In the genomic region with DNA sequence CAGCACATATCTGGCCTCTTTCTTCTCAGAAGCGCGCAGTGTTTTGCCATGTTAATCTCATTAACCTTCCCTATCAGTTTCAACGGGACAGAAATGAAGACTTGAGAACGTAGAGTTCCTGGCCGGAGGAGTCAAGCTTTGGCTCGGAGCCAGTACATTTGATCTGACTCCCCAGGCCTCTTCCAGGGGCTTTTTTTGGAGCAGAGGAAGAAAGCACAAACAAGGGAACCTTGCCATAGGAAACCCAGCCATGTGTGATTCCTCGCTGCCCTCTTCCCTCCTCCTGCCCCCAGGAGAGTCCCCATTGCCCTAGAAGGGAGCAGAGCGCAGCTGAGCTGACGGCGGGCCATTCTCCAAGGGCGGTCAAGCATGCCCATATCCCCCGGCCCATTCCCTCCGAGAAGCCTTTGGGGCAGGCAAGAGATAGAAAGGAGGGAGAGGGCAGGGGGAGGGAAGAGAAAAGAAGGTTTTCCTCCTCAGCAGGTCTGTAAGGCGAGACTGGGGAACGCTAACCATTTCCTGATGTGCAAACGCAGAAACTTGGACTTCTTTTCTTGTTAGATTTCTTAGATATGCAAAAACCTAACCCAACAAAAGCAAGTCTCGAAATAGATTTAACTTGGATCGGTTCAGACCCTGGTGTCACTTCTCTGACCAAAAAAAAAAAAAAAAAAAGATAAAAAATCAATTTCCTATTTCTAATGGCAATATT, we compare ENCODE assay signal across 16 cellular contexts.
DNase-seq lines count a peak whose midpoint lies in the region; ATAC-seq and TF ChIP-seq lines count a peak whose summit lies in the region.
"Had no signal": no experiment of that assay in that cellular context is flagged by ENCODE, and none has a peak within 500 bp of the region (broad histone marks: within the 10 kb centered on the region; RNA-seq: fewer than 3 reads in every experiment).

No MANE protein-coding gene starts in this region.

- no peak overlapping the region for H3K4ac ChIP-seq in H9 (ENCODE audit: low read depth, low read length)

- H2AFZ ChIP-seq in H9 (ENCODE audit: low read length) = peak overlapping the region; percentile 84

- no peaks in the 10 kb centered on the region for H3K23me2 ChIP-seq in H9 (ENCODE audit: insufficient read length, low read depth, low read length, poor library complexity, severe bottlenecking)

- H3K27me3 Mint-ChIP-seq in H9 (ENCODE audit: low read depth) = peaks cover 15% of the 10 kb centered on the region
- peaks cover 3% of the 10 kb centered on the region for H3K27me3 Mint-ChIP-seq in activated naive CD4-positive, alpha-beta T cell treated with anti-CD3 and anti-CD28 coated beads, Interleukin-2, amount 10 ng/mL, durations not matched to agents 7 days and 5 days
- peaks cover 2 to 17% (median 6%) of the 10 kb centered on the region in 5 donors for H3K27me3 Mint-ChIP-seq in naive thymus-derived CD8-positive, alpha-beta T cell
- H3K27me3 Mint-ChIP-seq: CD4-positive, CD25-positive, alpha-beta regulatory T cell had no signal

- TF ChIP-seq CTCF in H9 (conservative IDR thresholded peaks at IDR 0.05) (no peak), mucosa of descending colon (IDR thresholded peaks at IDR 0.05) (no peak)

- no peaks in the 10 kb centered on the region for H3K36me3 ChIP-seq in mucosa of descending colon (ENCODE audit: low read depth)
- H3K36me3 ChIP-seq: ascending aorta had no signal

- no peak overlapping the region for H3K18ac ChIP-seq in H9 (ENCODE audit: insufficient read length, low read depth, low read length)

- no peak overlapping the region for H2BK12ac ChIP-seq in H9 (ENCODE audit: insufficient read length, low read depth, low read length)

- no peaks in the 10 kb centered on the region for H3K27me3 ChIP-seq in H9 (ENCODE audit: insufficient read depth, low read length)
- H3K27me3 ChIP-seq: ascending aorta had no signal

- no peak overlapping the region for H2BK5ac ChIP-seq in H9 (ENCODE audit: insufficient read length, low read length)

- no peak overlapping the region; a peak in 1 of 7 replicates for H3K27ac Mint-ChIP-seq in H9
- H3K27ac Mint-ChIP-seq in activated naive CD4-positive, alpha-beta T cell treated with anti-CD3 and anti-CD28 coated beads, Interleukin-2, amount 10 ng/mL, durations not matched to agents 7 days and 5 days = no peak overlapping the region
- peak overlapping the region in 1 of 10 donors; percentile 62 for H3K27ac Mint-ChIP-seq in naive thymus-derived CD8-positive, alpha-beta T cell
- H3K27ac Mint-ChIP-seq: activated T-helper 1 cell treated with anti-CD3 and anti-CD28 coated beads, Interleukin-12 subunit alpha, Interleukin-12 subunit beta, Interleukin-2, Interleukin-4 antibody, amounts not matched to agents 30 ng/mL and 10 ng/mL and 1 ng/mL, durations not matched to agents 14 hours and 24 hours and 36 hours; CD4-positive, CD25-positive, alpha-beta regulatory T cell; memory B cell had no signal

- H3K79me2 ChIP-seq in H9 (ENCODE audit: insufficient read depth, low read length) = no peaks in the 10 kb centered on the region

- H3K79me1 ChIP-seq in H9 (ENCODE audit: insufficient read depth, low read depth, low read length, poor library complexity, severe bottlenecking) = no peaks in the 10 kb centered on the region

- H2BK120ac ChIP-seq in H9 (ENCODE audit: low read depth, low read length, poor library complexity, severe bottlenecking) = no peak overlapping the region

- no CpG with 5 or more reads among the region's 18 CpGs for WGBS in H9 (ENCODE audit: extremely low coverage, insufficient read length, low lambda C conversion rate)

- no peak overlapping the region for H3T11ph ChIP-seq in H9 (ENCODE audit: low read length)

- H3K4me3 ChIP-seq in mucosa of descending colon = no peak overlapping the region

- no peak overlapping the region for H3K4me2 ChIP-seq in H9 (ENCODE audit: insufficient read depth, insufficient read length, low read length)

- ATAC-seq in mucosa of descending colon = no peak
- ATAC-seq in naive thymus-derived CD8-positive, alpha-beta T cell = no peak

- H3K23ac ChIP-seq in H9 (ENCODE audit: insufficient read length, low read depth, low read length) = no peak overlapping the region

- intact Hi-C loops in mucosa of descending colon (cut with DNase I, micrococcal nuclease) = no loop called here

- no peak overlapping the region for H3K27ac ChIP-seq in H9 (ENCODE audit: insufficient read length, low read depth, low read length)
- H3K27ac ChIP-seq in substantia nigra (ENCODE audit: low read depth, low read length, poor library complexity, severe bottlenecking) = peak overlapping the region; percentile 32

- H3K9me3 Mint-ChIP-seq in H9 = no peaks in the 10 kb centered on the region
- H3K9me3 Mint-ChIP-seq in activated naive CD4-positive, alpha-beta T cell treated with anti-CD3 and anti-CD28 coated beads, Interleukin-2, amount 10 ng/mL, durations not matched to agents 7 days and 5 days = no peaks in the 10 kb centered on the region
- H3K9me3 Mint-ChIP-seq in naive thymus-derived CD8-positive, alpha-beta T cell = peaks cover 0 to 3% (median 0%) of the 10 kb centered on the region in 9 donors
- H3K9me3 Mint-ChIP-seq: activated T-helper 1 cell treated with anti-CD3 and anti-CD28 coated beads, Interleukin-12 subunit alpha, Interleukin-12 subunit beta, Interleukin-2, Interleukin-4 antibody, amounts not matched to agents 30 ng/mL and 10 ng/mL and 1 ng/mL, durations not matched to agents 14 hours and 24 hours and 36 hours; memory B cell had no signal

- H3K4me1 ChIP-seq in H9 (ENCODE audit: insufficient read depth, low read length) (0 out of 2 replicates have a peak, but pooled peaks cover 2% of the 10 kb centered on the region), mucosa of descending colon (ENCODE audit: low read depth) (no peaks in the 10 kb centered on the region)

- H4K5ac ChIP-seq in H9 (ENCODE audit: insufficient read length, low read depth, low read length) = no peak overlapping the region

- no peak overlapping the region for H3K9ac ChIP-seq in H9 (ENCODE audit: extremely low read depth, insufficient read length, low read length)

- H3K4me3 Mint-ChIP-seq in H9 = no peak overlapping the region
- no peak overlapping the region for H3K4me3 Mint-ChIP-seq in activated naive CD4-positive, alpha-beta T cell treated with anti-CD3 and anti-CD28 coated beads, Interleukin-2, amount 10 ng/mL, durations not matched to agents 7 days and 5 days
- H3K4me3 Mint-ChIP-seq in naive thymus-derived CD8-positive, alpha-beta T cell = no peak overlapping the region
- H3K4me3 Mint-ChIP-seq: activated T-helper 1 cell treated with anti-CD3 and anti-CD28 coated beads, Interleukin-12 subunit alpha, Interleukin-12 subunit beta, Interleukin-2, Interleukin-4 antibody, amounts not matched to agents 30 ng/mL and 10 ng/mL and 1 ng/mL, durations not matched to agents 14 hours and 24 hours and 36 hours; CD4-positive, CD25-positive, alpha-beta regulatory T cell; memory B cell had no signal

- no peak overlapping the region for H2BK15ac ChIP-seq in H9 (ENCODE audit: low read depth, low read length)

- no peak overlapping the region for H4K8ac ChIP-seq in H9 (replicated peaks; ENCODE audit: insufficient read length, low read depth, low read length)

- DNase-seq in H9 (peak; percentile 53), ecto neural progenitor cell (ENCODE audit: low spot score) (peak; percentile 85), medulla oblongata (ENCODE audit: extremely low spot score) (peak; percentile 43), substantia nigra (lab: John Stamatoyannopoulos, UW) (peak in 16 of 49 donors; percentile 7 to 51 (median 20)), mucosa of descending colon (no peak)
- DNase-seq in activated naive CD4-positive, alpha-beta T cell treated with anti-CD3 and anti-CD28 coated beads, Interleukin-2, amount 10 ng/mL, durations not matched to agents 7 days and 5 days = no peak
- no peak for DNase-seq in naive thymus-derived CD8-positive, alpha-beta T cell
- DNase-seq: activated CD4-positive, alpha-beta T cell treated with anti-CD3 and anti-CD28 coated beads for 48 hours; CD4-positive, CD25-positive, alpha-beta regulatory T cell; NCI-H1092 treated with DMSO at 0.1 percent for 48 hours; stimulated activated CD4-positive, alpha-beta T cell treated with anti-CD3 and anti-CD28 coated beads, Interleukin-4, amount 100 ng/mL, for 4 hours; stimulated activated naive CD4-positive, alpha-beta T cell; T-helper 1 cell had no signal

- no peak overlapping the region for H2BK20ac ChIP-seq in H9 (ENCODE audit: low read depth, low read length, poor library complexity, severe bottlenecking)

- no peaks in the 10 kb centered on the region for H4K20me1 ChIP-seq in H9 (ENCODE audit: control insufficient read depth, insufficient read depth, insufficient read length)

- no peak overlapping the region for H3K14ac ChIP-seq in H9 (ENCODE audit: insufficient read depth, low read length)

- H3K9me3 ChIP-seq in H9 (ENCODE audit: control insufficient read depth, low read depth, low read length) (no peaks in the 10 kb centered on the region), mucosa of descending colon (no peaks in the 10 kb centered on the region)
- H3K9me3 ChIP-seq: ascending aorta had no signal

- CTCF ChIA-PET in activated naive CD4-positive, alpha-beta T cell treated with anti-CD3 and anti-CD28 coated beads, Interleukin-2, amount 10 ng/mL, durations not matched to agents 7 days and 5 days (lab: Charles Lee) = no interaction called here

- H3K4me1 Mint-ChIP-seq in H9 = peaks cover 10 to 15% of the 10 kb centered on the region in 2 experiments
- no peaks in the 10 kb centered on the region for H3K4me1 Mint-ChIP-seq in activated naive CD4-positive, alpha-beta T cell treated with anti-CD3 and anti-CD28 coated beads, Interleukin-2, amount 10 ng/mL, durations not matched to agents 7 days and 5 days
- H3K4me1 Mint-ChIP-seq in naive thymus-derived CD8-positive, alpha-beta T cell = no peaks in the 10 kb centered on the region
- H3K4me1 Mint-ChIP-seq: CD4-positive, CD25-positive, alpha-beta regulatory T cell; memory B cell had no signal

- no peak overlapping the region for H2AK5ac ChIP-seq in H9 (ENCODE audit: insufficient read length, low read length)

- POLR2A ChIA-PET in naive thymus-derived CD8-positive, alpha-beta T cell (lab: Charles Lee) = no interaction called here

- H3K56ac ChIP-seq in H9 (ENCODE audit: insufficient read length, low read depth, low read length) = no peak overlapping the region

- no peaks in the 10 kb centered on the region for H3K36me3 Mint-ChIP-seq in H9 (ENCODE audit: insufficient read depth in 1 of 3, low read depth in 3 of 3)
- no peaks in the 10 kb centered on the region for H3K36me3 Mint-ChIP-seq in activated naive CD4-positive, alpha-beta T cell treated with anti-CD3 and anti-CD28 coated beads, Interleukin-2, amount 10 ng/mL, durations not matched to agents 7 days and 5 days
- no peaks in the 10 kb centered on the region for H3K36me3 Mint-ChIP-seq in naive thymus-derived CD8-positive, alpha-beta T cell
- H3K36me3 Mint-ChIP-seq: CD4-positive, CD25-positive, alpha-beta regulatory T cell; memory B cell had no signal

- no peak overlapping the region for H4K91ac ChIP-seq in H9 (ENCODE audit: insufficient read length, low read depth, low read length)

Comparison
In these comparisons a context has a peak if more than half of its experiments do, and no peak if none do; other contexts are left out.
1. DNase-seq: peak in H9 (single experiment), ecto neural progenitor cell (single experiment) and medulla oblongata (single experiment); none in mucosa of descending colon (0 of 3), activated naive CD4-positive, alpha-beta T cell treated with anti-CD3 and anti-CD28 coated beads, Interleukin-2, amount 10 ng/mL, durations not matched to agents 7 days and 5 days (single experiment) and naive thymus-derived CD8-positive, alpha-beta T cell (0 of 10).